ENCODE assay signal across 1 cellular context in the genomic region with DNA sequence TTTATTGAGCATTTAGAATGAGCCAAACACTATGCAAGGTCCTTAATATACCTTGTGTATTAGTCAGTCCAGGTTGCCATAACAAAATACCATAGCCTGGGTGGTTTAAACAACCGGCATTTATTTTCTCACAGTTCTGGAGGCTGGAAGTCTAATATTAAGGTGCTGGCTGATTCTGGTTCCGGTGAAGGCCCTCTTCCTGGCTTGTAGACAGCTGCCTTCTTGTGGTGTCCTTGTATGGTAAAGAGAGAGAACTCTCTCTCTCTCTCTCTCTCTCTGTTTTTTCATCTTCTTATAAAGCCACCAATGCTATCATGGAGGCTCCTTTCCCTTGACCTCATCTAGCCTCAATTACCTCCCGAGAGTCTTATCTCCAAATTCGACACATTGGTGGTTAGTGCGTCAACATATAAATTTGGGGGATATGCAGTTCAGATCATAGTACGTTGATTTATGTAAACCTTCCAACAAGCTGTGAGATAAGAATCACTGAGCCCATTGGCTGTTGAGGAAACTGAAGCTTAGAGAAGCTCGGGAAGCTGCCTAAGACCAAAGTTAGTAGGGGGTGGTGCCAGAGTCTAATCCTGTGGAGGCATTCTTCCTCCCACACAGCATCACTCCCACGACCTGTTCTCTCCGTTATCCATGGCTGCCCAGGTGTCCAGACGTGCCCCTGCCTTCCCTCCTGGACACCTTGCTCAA.
TF ChIP-seq lines count a peak whose summit lies in the region.

No MANE protein-coding gene starts in this region.

TF ChIP-seq in HEK293, 187 proteins besides CTCF, POLR2A, EP300 and RAD21 (continued from another document):
- TF ChIP-seq ZNF560 (tag by site-specific recombination; IDR thresholded peaks at IDR 0.05; ENCODE audit: borderline replicate concordance), result no peak
- TF ChIP-seq, protein P1, sequence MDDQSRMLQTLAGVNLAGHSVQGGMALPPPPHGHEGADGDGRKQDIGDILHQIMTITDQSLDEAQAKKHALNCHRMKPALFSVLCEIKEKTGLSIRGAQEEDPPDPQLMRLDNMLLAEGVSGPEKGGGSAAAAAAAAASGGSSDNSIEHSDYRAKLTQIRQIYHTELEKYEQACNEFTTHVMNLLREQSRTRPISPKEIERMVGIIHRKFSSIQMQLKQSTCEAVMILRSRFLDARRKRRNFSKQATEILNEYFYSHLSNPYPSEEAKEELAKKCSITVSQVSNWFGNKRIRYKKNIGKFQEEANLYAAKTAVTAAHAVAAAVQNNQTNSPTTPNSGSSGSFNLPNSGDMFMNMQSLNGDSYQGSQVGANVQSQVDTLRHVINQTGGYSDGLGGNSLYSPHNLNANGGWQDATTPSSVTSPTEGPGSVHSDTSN (CRISPR knock-in tag; IDR thresholded peaks at IDR 0.05), result no peak
- TF ChIP-seq, protein P2, sequence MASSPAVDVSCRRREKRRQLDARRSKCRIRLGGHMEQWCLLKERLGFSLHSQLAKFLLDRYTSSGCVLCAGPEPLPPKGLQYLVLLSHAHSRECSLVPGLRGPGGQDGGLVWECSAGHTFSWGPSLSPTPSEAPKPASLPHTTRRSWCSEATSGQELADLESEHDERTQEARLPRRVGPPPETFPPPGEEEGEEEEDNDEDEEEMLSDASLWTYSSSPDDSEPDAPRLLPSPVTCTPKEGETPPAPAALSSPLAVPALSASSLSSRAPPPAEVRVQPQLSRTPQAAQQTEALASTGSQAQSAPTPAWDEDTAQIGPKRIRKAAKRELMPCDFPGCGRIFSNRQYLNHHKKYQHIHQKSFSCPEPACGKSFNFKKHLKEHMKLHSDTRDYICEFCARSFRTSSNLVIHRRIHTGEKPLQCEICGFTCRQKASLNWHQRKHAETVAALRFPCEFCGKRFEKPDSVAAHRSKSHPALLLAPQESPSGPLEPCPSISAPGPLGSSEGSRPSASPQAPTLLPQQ (tag by site-specific recombination; IDR thresholded peaks at IDR 0.05), result 0 out of 2 replicates have a peak, but pooled peaks have one; percentile 33
